ENCODE assay signal across 8 cellular contexts in the genomic region with DNA sequence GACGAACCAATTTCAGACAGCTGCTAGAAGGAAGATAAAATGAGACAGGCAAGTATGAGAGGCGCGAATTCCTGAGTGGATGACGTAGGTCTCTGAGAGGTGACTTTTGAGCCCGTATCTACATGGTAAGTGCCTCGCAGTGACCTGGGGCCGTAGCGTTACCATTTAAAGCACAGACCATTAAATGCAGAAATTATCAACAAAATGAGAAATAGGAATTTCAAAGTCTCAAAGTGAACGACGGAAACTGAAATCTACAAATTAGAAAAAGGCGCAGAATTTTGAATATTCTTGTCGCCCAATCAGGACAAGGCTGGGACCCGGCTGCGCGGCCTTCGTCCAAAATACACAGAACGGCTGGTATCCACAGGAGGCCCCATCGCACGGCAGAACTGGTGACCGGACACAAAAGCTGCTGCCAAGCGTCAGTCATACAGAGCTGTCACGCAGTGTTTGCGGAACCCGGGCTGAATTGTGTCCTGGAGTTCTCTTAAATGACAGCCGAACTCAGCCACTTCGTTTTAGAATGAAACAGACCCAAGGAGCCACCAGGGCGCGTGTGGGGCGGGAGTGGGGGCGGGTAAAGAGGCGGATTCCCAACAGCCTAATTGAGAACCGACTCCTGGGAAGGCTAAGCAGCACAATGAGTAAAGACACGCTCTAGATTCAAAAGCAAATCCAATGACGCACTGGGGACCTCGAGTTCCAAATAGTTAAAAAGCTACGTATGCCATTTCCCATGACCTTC. TPM values are rescaled to one million over a fixed set of nuclear protein-coding genes. Genes with fewer than 3 reads are reported as not detected.
A peak's percentile ranks its signal among the peaks of the same experiment; 100 is the strongest.
DNase-seq lines count a peak whose midpoint lies in the region; ATAC-seq and TF ChIP-seq lines count a peak whose summit lies in the region.

No MANE protein-coding gene starts in this region.

- no peak overlapping the region for H3K4me3 Mint-ChIP-seq in activated CD4-positive, alpha-beta T cell treated with anti-CD3 and anti-CD28 coated beads, Interleukin-2, amount 10 ng/mL, durations not matched to agents 24 days and 14 days

- no peaks in the 10 kb centered on the region; the same call in 1 of the 2 replicates for H3K9me3 ChIP-seq in AG04450 (ENCODE audit: control insufficient read depth, insufficient read depth, low read length)

- no peaks in the 10 kb centered on the region for H3K27me3 ChIP-seq in AG04450 (ENCODE audit: control insufficient read depth, insufficient read depth, low read length)

- peaks cover 2% of the 10 kb centered on the region for H3K27me3 Mint-ChIP-seq in activated CD4-positive, alpha-beta T cell treated with anti-CD3 and anti-CD28 coated beads, Interleukin-2, amount 10 ng/mL, durations not matched to agents 24 days and 14 days

- TF ChIP-seq CTCF in AG04450 (IDR thresholded peaks at IDR 0.05; ENCODE audit: low read depth, low read length): no peak

- H3K36me3 Mint-ChIP-seq in activated CD4-positive, alpha-beta T cell treated with anti-CD3 and anti-CD28 coated beads, Interleukin-2, amount 10 ng/mL, durations not matched to agents 24 days and 14 days (ENCODE audit: low read depth): peaks cover 2% of the 10 kb centered on the region

- peak overlapping the region; percentile 77 for H3K4me3 ChIP-seq in AG04450 (ENCODE audit: low read depth, low read length)

- CTCF ChIA-PET in AG04450 (lab: Charles Lee): interaction anchor here (0.7 to 1.2 kb wide), 2 partner anchors 36 to 204 kb away, joined by 3 read pairs; no protein-coding TSS in a partner anchor

- H3K9me3 Mint-ChIP-seq in activated CD4-positive, alpha-beta T cell treated with anti-CD3 and anti-CD28 coated beads, Interleukin-2, amount 10 ng/mL, durations not matched to agents 24 days and 14 days: no peaks in the 10 kb centered on the region

- intact Hi-C loops in activated CD4-positive, alpha-beta T cell treated with anti-CD3 and anti-CD28 coated beads, Interleukin-2, amount 10 ng/mL, durations not matched to agents 24 days and 14 days (cut with micrococcal nuclease): no loop called here

- POLR2A ChIA-PET in AG04450 (lab: Yijun Ruan, JAX): interaction anchor here (1.0 to 4.4 kb wide), 8 partner anchors 14 to 278 kb away, joined by 3 to 38 read pairs (median 19); a partner anchor contains a TSS

- peaks cover 20% of the 10 kb centered on the region for H3K4me1 Mint-ChIP-seq in activated CD4-positive, alpha-beta T cell treated with anti-CD3 and anti-CD28 coated beads, Interleukin-2, amount 10 ng/mL, durations not matched to agents 24 days and 14 days

- ATAC-seq in left lobe of liver (peak; percentile 65), GM18868 (IDR thresholded peaks at IDR 0.05; ENCODE audit: unreplicated experiment) (no peak)

- DNase-seq in AG04450 (ENCODE audit: low read depth, low spot score): peak; percentile 20
- peak; percentile 80 for DNase-seq in HCEC 1CT
- peak; percentile 82 for DNase-seq in NCI-H510A treated with DMSO at 0.1 percent for 48 hours (lab: John Stamatoyannopoulos, UW)
- peak; percentile 92 for DNase-seq in activated CD4-positive, alpha-beta T cell treated with anti-CD3 and anti-CD28 coated beads, Interleukin-2, amount 10 ng/mL, durations not matched to agents 24 days and 14 days
- DNase-seq in dedifferentiated amniotic fluid mesenchymal stem cell (ENCODE audit: extremely low spot score): peak; percentile 86
- peak; percentile 94 for DNase-seq in left lobe of liver (ENCODE audit: low spot score)
- DNase-seq in stimulated activated CD4-positive, alpha-beta T cell treated with anti-CD3 and anti-CD28 coated beads, Interleukin-1b, Interleukin-23, amount 100 ng/mL, for 48 hours: peak; percentile 87

- H3K27ac ChIP-seq in AG04450 (ENCODE audit: low read depth, low read length): peak overlapping the region; percentile 99

- no peak overlapping the region for H3K27ac Mint-ChIP-seq in activated CD4-positive, alpha-beta T cell treated with anti-CD3 and anti-CD28 coated beads, Interleukin-2, amount 10 ng/mL, durations not matched to agents 24 days and 14 days

RNA-seq across cellular contexts. Expression of a gene that starts 13.8 kb away (rescaled TPM):
- 10.1 and 11.8 TPM in 2 replicates for polyA plus RNA-seq in AG04450 (2011; rRNA removed)
- polyA minus RNA-seq in AG04450 (2011; rRNA and poly(A)+ RNA removed): 0.69 and 1.5 TPM in 2 replicates
- 25.8 and 26.6 TPM in 2 replicates for total RNA-seq in activated CD4-positive, alpha-beta T cell treated with anti-CD3 and anti-CD28 coated beads, Interleukin-2, amount 10 ng/mL, durations not matched to agents 24 days and 14 days
- total RNA-seq in left lobe of liver: 13.8 TPM

RNA-seq across cellular contexts. Expression of a gene that starts 32.1 kb away (rescaled TPM):
- 25.8 and 27.3 TPM in 2 replicates for polyA plus RNA-seq in AG04450 (2011; rRNA removed)
- polyA minus RNA-seq in AG04450 (2011; rRNA and poly(A)+ RNA removed): 48.2 and 54.4 TPM in 2 replicates
- 18.0 and 18.9 TPM in 2 replicates for total RNA-seq in activated CD4-positive, alpha-beta T cell treated with anti-CD3 and anti-CD28 coated beads, Interleukin-2, amount 10 ng/mL, durations not matched to agents 24 days and 14 days
- 0.45 TPM for total RNA-seq in left lobe of liver

RNA-seq across cellular contexts. Expression of a gene that starts 42.1 kb away (rescaled TPM):
- polyA plus RNA-seq in AG04450 (2011; rRNA removed): 47.6 and 52.7 TPM in 2 replicates
- 44.2 and 50.1 TPM in 2 replicates for polyA minus RNA-seq in AG04450 (2011; rRNA and poly(A)+ RNA removed)
- total RNA-seq in activated CD4-positive, alpha-beta T cell treated with anti-CD3 and anti-CD28 coated beads, Interleukin-2, amount 10 ng/mL, durations not matched to agents 24 days and 14 days: 124 and 131 TPM in 2 replicates
- 11.5 TPM for total RNA-seq in left lobe of liver

RNA-seq across cellular contexts. Expression of a gene that starts 51.1 kb away (rescaled TPM):
- polyA plus RNA-seq in AG04450 (2011; rRNA removed): 13.9 and 17.0 TPM in 2 replicates
- 20.1 and 21.4 TPM in 2 replicates for polyA minus RNA-seq in AG04450 (2011; rRNA and poly(A)+ RNA removed)
- 5.8 and 6.1 TPM in 2 replicates for total RNA-seq in activated CD4-positive, alpha-beta T cell treated with anti-CD3 and anti-CD28 coated beads, Interleukin-2, amount 10 ng/mL, durations not matched to agents 24 days and 14 days
- total RNA-seq in left lobe of liver: 1.7 TPM

Comparison
In these comparisons a context has a peak if more than half of its experiments do, and no peak if none do; other contexts are left out.
1. DNase-seq: peak in every context shown above with its lines; median percentile 94 in left lobe of liver; 92 in activated CD4-positive, alpha-beta T cell treated with anti-CD3 and anti-CD28 coated beads, Interleukin-2, amount 10 ng/mL, durations not matched to agents 24 days and 14 days; 87 in stimulated activated CD4-positive, alpha-beta T cell treated with anti-CD3 and anti-CD28 coated beads, Interleukin-1b, Interleukin-23, amount 100 ng/mL, for 48 hours; 86 in dedifferentiated amniotic fluid mesenchymal stem cell; 82 in NCI-H510A treated with DMSO at 0.1 percent for 48 hours; 80 in HCEC 1CT; 20 in AG04450.
2. RNA of a gene that starts 32.1 kb away (total RNA-seq): 18.0 to 18.9 TPM in activated CD4-positive, alpha-beta T cell treated with anti-CD3 and anti-CD28 coated beads, Interleukin-2, amount 10 ng/mL, durations not matched to agents 24 days and 14 days; 0.45 TPM in left lobe of liver (single experiment); every median in the first group is over 10 times any median in the second.